ENCODE assay signal across 14 cellular contexts in genomic region chr18:12283256-12283655, GRCh38. TPM values are rescaled to one million over a fixed set of nuclear protein-coding genes. Genes with fewer than 3 reads are reported as not detected.
DNase-seq lines count a peak whose midpoint lies in the region; ATAC-seq and TF ChIP-seq lines count a peak whose summit lies in the region.
"Had no signal": no experiment of that assay in that cellular context is flagged by ENCODE, and none has a peak within 500 bp of the region (broad histone marks: within the 10 kb centered on the region; RNA-seq: fewer than 3 reads in every experiment).

No MANE protein-coding gene starts in this region.

- no peak overlapping the region for H2AFZ ChIP-seq in GM23248

- H3K9me2 ChIP-seq in GM23248 (ENCODE audit: insufficient read depth) = no peaks in the 10 kb centered on the region

- H3K4me3 ChIP-seq in A673 (ENCODE audit: low read depth, low read length, poor library complexity, severe bottlenecking) = no peak overlapping the region
- H3K4me3 ChIP-seq in GM23248 = no peak overlapping the region
- no peak overlapping the region for H3K4me3 ChIP-seq in fibroblast of pulmonary artery (replicated peaks; ENCODE audit: low read depth, low read length)
- H3K4me3 ChIP-seq: prostate gland, SK-N-MC had no signal

- H3K4me1 ChIP-seq in A673 (ENCODE audit: insufficient read depth, low read length, poor library complexity, severe bottlenecking) (peaks cover under 1% of the 10 kb centered on the region), GM23248 (ENCODE audit: insufficient read depth) (peaks cover 34% of the 10 kb centered on the region)
- H3K4me1 ChIP-seq: prostate gland had no signal

- POLR2A ChIA-PET in A673 (lab: Charles Lee; ENCODE audit: low non-redundant PET) = no interaction called here

- H3K79me2 ChIP-seq in GM23248 (ENCODE audit: insufficient read depth) = peaks cover 17% of the 10 kb centered on the region

- in situ Hi-C loops in GM23248 (cut with MboI) = no loop called here
- in situ Hi-C loops in SK-MEL-5 (cut with HindIII; ENCODE audit: low pct_unique_long_range_greater_than_20kb, low sequenced_read_pairs) = no loop called here
- in situ Hi-C loops in KBM-7 (cut with MboI; ENCODE audit: low pct_unique_long_range_greater_than_20kb, low sequenced_read_pairs) = no loop called here

- intact Hi-C loops in A673 (cut with micrococcal nuclease; ENCODE audit: unreplicated experiment) = no loop called here

- no peaks in the 10 kb centered on the region for H3K36me3 ChIP-seq in A673 (ENCODE audit: insufficient read depth, low read length, poor library complexity, severe bottlenecking)
- H3K36me3 ChIP-seq in GM23248 (ENCODE audit: low read depth) = no peaks in the 10 kb centered on the region
- H3K36me3 ChIP-seq: prostate gland had no signal

- no TSS peak for BruUV-seq in A673 (replicated peaks; lab: Mats Ljungman, UMichigan)

- ATAC-seq in HG02678 (IDR thresholded peaks at IDR 0.05; ENCODE audit: unreplicated experiment) = no peak
- ATAC-seq: activated CD8-positive, alpha-beta memory T cell treated with anti-CD3 and anti-CD28 coated beads, Interleukin-2, amount 10 ng/mL, durations not matched to agents 7 days and 5 days had no signal

- WGBS in GM23248 (ENCODE audit: low coverage in 1 of 2, low lambda C conversion rate in 2 of 2, missing lambda C conversion rate in 2 of 2), 2 experiments = 56 to 62% methylated on average over 6 of the region's 6 CpGs

- no peak overlapping the region for H3K27ac ChIP-seq in A673 (ENCODE audit: low read depth, low read length, poor library complexity, severe bottlenecking)
- H3K27ac ChIP-seq in GM23248 = peak overlapping the region; percentile 94; the same call in 1 of the 2 replicates
- H3K27ac ChIP-seq: prostate gland, SK-N-MC had no signal

- H3K9me3 ChIP-seq in A673 (ENCODE audit: low read depth, low read length, poor library complexity, severe bottlenecking) = no peaks in the 10 kb centered on the region
- no peaks in the 10 kb centered on the region for H3K9me3 ChIP-seq in GM23248 (ENCODE audit: low read depth)
- H3K9me3 ChIP-seq: prostate gland had no signal

- DNase-seq in A673 (ENCODE audit: low spot score) (peak; percentile 46), GM23248 (peak; percentile 55), SK-MEL-5 (ENCODE audit: low read depth, low spot score) (peak; percentile 23), fibroblast of pulmonary artery (ENCODE audit: low read depth) (peak; percentile 38), KBM-7 (no peak), NCI-H1105 treated with DMSO at 0.1 percent for 48 hours (lab: John Stamatoyannopoulos, UW) (no peak)
- DNase-seq in activated CD4-positive, alpha-beta T cell treated with anti-CD3 and anti-CD28 coated beads for 48 hours = no peak
- DNase-seq: activated CD8-positive, alpha-beta memory T cell treated with anti-CD3 and anti-CD28 coated beads, Interleukin-2, amount 10 ng/mL, durations not matched to agents 7 days and 5 days; CD8-positive, alpha-beta memory T cell; cerebellar nuclear complex; MV-4-11 had no signal

- H3K9ac ChIP-seq in GM23248 = no peak overlapping the region

- H3K27me3 ChIP-seq in A673 (replicated peaks; ENCODE audit: insufficient read depth, low read depth, low read length, poor library complexity) (no peaks in the 10 kb centered on the region), GM23248 (replicated peaks; ENCODE audit: insufficient read depth) (no peaks in the 10 kb centered on the region)

- H3K4me2 ChIP-seq in GM23248 (ENCODE audit: unreplicated experiment) = no peak overlapping the region

- no peaks in the 10 kb centered on the region for H4K20me1 ChIP-seq in GM23248 (ENCODE audit: insufficient read depth)

- peak; percentile 54 for TF ChIP-seq CTCF in A673 (conservative IDR thresholded peaks at IDR 0.05; ENCODE audit: low read depth, low read length)
- peak; percentile 25 for TF ChIP-seq CTCF in fibroblast of pulmonary artery (IDR thresholded peaks at IDR 0.05; ENCODE audit: low read length, missing control alignments)

- peaks cover 17% of the 10 kb centered on the region for H3F3A ChIP-seq in GM23248 (ENCODE audit: insufficient read depth)

- CTCF ChIA-PET in A673 (lab: Charles Lee) = interaction anchor here (1.6 kb wide), 1 partner anchor 11 kb away, joined by 5 read pairs; no protein-coding TSS in a partner anchor

RNA-seq across cellular contexts. Expression of gene TUBB6, which starts 24.8 kb away (rescaled TPM):
- total RNA-seq in A673 (2021) = 182 and 197 TPM in 2 replicates
- total RNA-seq in GM23248 (2014; rRNA removed; shearing (Covaris generic)) = 608 and 817 TPM in 2 replicates
- polyA plus RNA-seq in GM23248 (2016; fragmentation: Nextera tagmentation; extraction: Ambion mirVana) = 456 and 464 TPM in 2 replicates
- total RNA-seq in SK-MEL-5 (2014; rRNA removed; shearing (Covaris generic)) = 32.2 and 33.5 TPM in 2 replicates
- polyA plus RNA-seq in SK-MEL-5 (2015; cell fraction: cytosol; rRNA removed) = 42.0 and 50.2 TPM in 2 replicates
- polyA plus RNA-seq in SK-MEL-5 (2015; cell fraction: nucleus; rRNA removed) = 14.5 and 29.1 TPM in 2 replicates

RNA-seq across cellular contexts. Expression of gene CIDEA, which starts 29.1 kb away (rescaled TPM):
- not detected in 2 replicates for total RNA-seq in A673 (2021)
- not detected in 2 replicates for total RNA-seq in GM23248 (2014; rRNA removed; shearing (Covaris generic))
- polyA plus RNA-seq in GM23248 (2016; fragmentation: Nextera tagmentation; extraction: Ambion mirVana) = not detected in 2 replicates
- total RNA-seq in SK-MEL-5 (2014; rRNA removed; shearing (Covaris generic)) = not detected in 2 replicates
- polyA plus RNA-seq in SK-MEL-5 (2015; cell fraction: cytosol; rRNA removed) = not detected in 2 replicates
- polyA plus RNA-seq in SK-MEL-5 (2015; cell fraction: nucleus; rRNA removed) = not detected in 2 replicates
- total RNA-seq: activated CD8-positive, alpha-beta memory T cell treated with anti-CD3 and anti-CD28 coated beads, Interleukin-2, amount 10 ng/mL, durations not matched to agents 7 days and 5 days; CD8-positive, alpha-beta memory T cell; prostate gland had no signal
- polyA plus RNA-seq: CD8-positive, alpha-beta memory T cell had no signal

Comparison
In these comparisons a context has a peak if more than half of its experiments do, and no peak if none do; other contexts are left out.
1. DNase-seq: peak in A673 (single experiment), GM23248 (single experiment), SK-MEL-5 (single experiment) and fibroblast of pulmonary artery (single experiment); none in KBM-7 (single experiment), activated CD4-positive, alpha-beta T cell treated with anti-CD3 and anti-CD28 coated beads for 48 hours (single experiment) and NCI-H1105 treated with DMSO at 0.1 percent for 48 hours (single experiment).